In the genomic region with DNA sequence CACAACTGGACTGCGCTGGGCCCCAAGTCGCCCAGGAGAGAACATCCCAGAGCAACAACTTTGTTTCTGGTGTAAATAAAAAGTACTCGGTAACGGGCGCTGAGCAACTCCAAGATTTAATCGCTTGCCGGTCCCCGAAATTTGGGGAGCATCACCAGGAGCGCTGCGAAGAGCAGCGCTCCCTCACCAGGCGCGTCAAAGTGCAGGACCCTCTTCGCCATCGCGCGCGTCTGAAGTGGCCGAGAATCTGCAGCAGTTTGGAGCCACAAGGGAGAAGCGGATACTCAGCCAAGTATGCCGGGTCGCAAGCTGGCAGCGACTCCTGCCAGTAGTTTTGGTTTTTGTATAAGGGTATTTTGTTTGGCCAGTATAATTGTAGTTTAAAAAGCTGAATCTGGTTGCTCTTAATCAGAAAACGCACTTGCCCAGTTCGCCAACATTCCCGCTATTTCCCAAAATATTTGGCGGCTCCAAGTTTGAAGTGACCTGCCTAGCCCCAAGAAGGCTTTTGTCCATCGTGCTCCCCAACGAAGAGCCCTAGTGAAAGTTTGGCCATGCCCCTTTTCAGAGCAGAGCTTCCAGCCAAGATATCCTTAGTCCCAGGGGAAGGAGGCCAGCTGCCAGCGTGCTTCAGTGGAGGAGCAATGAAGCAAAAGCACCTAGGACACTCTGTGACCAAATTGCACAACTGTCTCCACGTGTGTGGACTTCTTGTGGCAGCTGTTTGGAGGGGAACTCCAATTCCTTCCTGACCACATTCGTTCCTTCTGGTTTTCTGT, we compare ENCODE assay signal across 10 cellular contexts. TPM values are rescaled to one million over a fixed set of nuclear protein-coding genes. Genes with fewer than 3 reads are reported as not detected.
A peak's percentile ranks its signal among the peaks of the same experiment; 100 is the strongest.
DNase-seq lines count a peak whose midpoint lies in the region; ATAC-seq and TF ChIP-seq lines count a peak whose summit lies in the region.
"Had no signal": no experiment of that assay in that cellular context is flagged by ENCODE, and none has a peak within 500 bp of the region (broad histone marks: within the 10 kb centered on the region; RNA-seq: fewer than 3 reads in every experiment).

No MANE protein-coding gene starts in this region.

- H3K4me3 ChIP-seq in AG04450 (ENCODE audit: low read depth, low read length) (peak overlapping the region; percentile 50), LNCaP clone FGC (ENCODE audit: low read depth, low read length) (peak overlapping the region; percentile 20; the same call in 1 of the 2 replicates), epithelial cell of proximal tubule (ENCODE audit: low read depth, low read length) (peak overlapping the region; percentile 52)

- no peak for TF ChIP-seq CTCF in AG04450 (IDR thresholded peaks at IDR 0.05; ENCODE audit: low read depth, low read length)
- no peak for TF ChIP-seq CTCF in LNCaP clone FGC (IDR thresholded peaks at IDR 0.05; ENCODE audit: control insufficient read depth, extremely low read depth, insufficient read depth)
- no peak for TF ChIP-seq CTCF in epithelial cell of proximal tubule (conservative IDR thresholded peaks at IDR 0.05; ENCODE audit: low read depth, low read length)
- TF ChIP-seq CTCF in nephron (IDR thresholded peaks at IDR 0.05; ENCODE audit: unreplicated experiment in 3 of 3): no peak

- no peaks in the 10 kb centered on the region for H3K36me3 Mint-ChIP-seq in nephron (ENCODE audit: low read depth)

- H3K9me3 Mint-ChIP-seq in nephron: peaks cover 3% of the 10 kb centered on the region

- CTCF ChIA-PET in AG04450 (lab: Charles Lee): interaction anchor here (0.6 kb wide), 1 partner anchor 182 kb away, joined by 8 read pairs; no protein-coding TSS in a partner anchor

- H3K27ac Mint-ChIP-seq in nephron: no peak overlapping the region

- H3K27me3 ChIP-seq in AG04450 (ENCODE audit: control insufficient read depth, insufficient read depth, low read length): peaks cover 31% of the 10 kb centered on the region

- H3K27ac ChIP-seq in AG04450 (ENCODE audit: low read depth, low read length): no peak overlapping the region

- peak overlapping the region; percentile 85 to 89 (median 87) for H3K4me3 Mint-ChIP-seq in nephron

- POLR2A ChIA-PET in AG04450 (lab: Yijun Ruan, JAX): no interaction called here

- ATAC-seq in GM19351 (IDR thresholded peaks at IDR 0.05; ENCODE audit: unreplicated experiment) (no peak), GM21723 (IDR thresholded peaks at IDR 0.05; ENCODE audit: unreplicated experiment) (no peak), GM18870 (IDR thresholded peaks at IDR 0.05; ENCODE audit: unreplicated experiment) (no peak)

- peaks cover 27% of the 10 kb centered on the region for H3K4me1 Mint-ChIP-seq in nephron

- DNase-seq in AG04450 (ENCODE audit: low read depth, low spot score) (no peak), LNCaP clone FGC (ENCODE audit: low read depth) (no peak), epithelial cell of proximal tubule (ENCODE audit: low read depth) (no peak), DMS153 treated with DMSO at 0.1 percent for 48 hours (lab: John Stamatoyannopoulos, UW; ENCODE audit: unreplicated experiment) (no peak)
- DNase-seq: activated naive CD4-positive, alpha-beta T cell treated with anti-CD3 and anti-CD28 coated beads, Interleukin-2, amount 50 U/mL, for 16 hours; GF-D8 had no signal

- peaks cover 63% of the 10 kb centered on the region for H3K27me3 Mint-ChIP-seq in nephron (ENCODE audit: low read depth)

- no peaks in the 10 kb centered on the region; the same call in 1 of the 2 replicates for H3K9me3 ChIP-seq in AG04450 (ENCODE audit: control insufficient read depth, insufficient read depth, low read length)

RNA-seq across cellular contexts. Expression of a gene that starts 0.6 kb away (rescaled TPM):
- not detected in 2 replicates for polyA plus RNA-seq in AG04450 (2011; rRNA removed)
- polyA minus RNA-seq in AG04450 (2011; rRNA and poly(A)+ RNA removed): not detected in 2 replicates
- total RNA-seq in epithelial cell of proximal tubule: 0.29 and 1.4 TPM in 2 replicates
